20 cellular contexts compared by ENCODE assay signal in the genomic region with DNA sequence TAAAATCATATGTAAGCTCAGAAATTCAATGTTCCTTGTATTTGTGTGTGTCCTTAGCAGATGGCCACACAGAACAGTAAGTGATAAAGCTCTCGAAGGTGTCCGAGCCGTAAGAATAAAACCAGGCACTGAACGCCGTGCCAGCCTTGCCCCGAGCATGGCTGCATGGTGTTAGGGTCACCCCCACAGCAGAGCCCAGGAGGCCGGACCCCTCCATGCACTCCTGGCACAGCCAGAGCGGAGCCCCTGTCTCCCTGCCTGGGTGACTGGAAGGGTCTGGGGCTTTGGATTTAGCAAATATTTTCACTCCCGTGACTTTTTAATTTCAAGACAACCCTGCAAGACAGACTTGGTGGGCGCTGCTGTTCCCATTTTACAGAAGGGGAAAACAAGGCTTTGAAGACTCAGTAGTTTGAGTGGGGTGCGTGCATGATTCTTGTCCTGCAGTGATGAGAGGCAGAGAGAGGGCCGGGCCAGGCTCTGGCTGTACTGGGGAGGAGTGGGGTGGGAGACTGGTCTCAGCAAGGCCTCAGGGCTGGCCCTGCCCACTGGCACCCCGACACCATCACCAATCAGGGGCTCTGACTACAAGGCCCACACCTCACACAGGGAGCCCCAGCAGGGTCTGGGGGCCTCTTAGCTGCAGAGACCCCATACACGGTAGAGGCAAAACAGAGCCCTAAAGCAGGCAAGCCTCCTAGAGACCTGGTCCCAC. TPM values are rescaled to one million over a fixed set of nuclear protein-coding genes. Genes with fewer than 3 reads are reported as not detected.
DNase-seq lines count a peak whose midpoint lies in the region; ATAC-seq, FAIRE-seq and TF ChIP-seq lines count a peak whose summit lies in the region.
"Had no signal": no experiment of that assay in that cellular context is flagged by ENCODE, and none has a peak within 500 bp of the region (broad histone marks: within the 10 kb centered on the region; RNA-seq: fewer than 3 reads in every experiment).

No MANE protein-coding gene starts in this region.

- H3K36me3 ChIP-seq in KOPT-K1 (ENCODE audit: insufficient read depth, low read length) (peaks cover 96% of the 10 kb centered on the region), H1 (ENCODE audit: control insufficient read depth in 2 of 4, insufficient read depth in 4 of 4, low read length in 3 of 4) (peaks cover 0 to 5% (median 2%) of the 10 kb centered on the region in 4 experiments; a peak in 2 of 8 replicates), right lobe of liver (no peaks in the 10 kb centered on the region), stomach (peaks cover 0 to 10% (median 5%) of the 10 kb centered on the region in 4 donors)
- H3K36me3 ChIP-seq: Peyer's patch had no signal

- peaks cover 4 to 14% (median 8%) of the 10 kb centered on the region in 4 experiments for H3K4me1 ChIP-seq in H1 (replicated peaks in 1 of 4; ENCODE audit: control insufficient read depth in 3 of 4, insufficient read depth in 4 of 4, low read length in 3 of 4)
- no peaks in the 10 kb centered on the region for H3K4me1 ChIP-seq in right lobe of liver
- H3K4me1 ChIP-seq in stomach: peaks cover 4 to 47% (median 28%) of the 10 kb centered on the region in 4 donors
- H3K4me1 ChIP-seq: Peyer's patch had no signal

- no peak for FAIRE-seq in H1 (lab: Jason Lieb, UNC)
- FAIRE-seq: GM12878, small intestine had no signal

- TF ChIP-seq POLR2A in H1 (IDR thresholded peaks at IDR 0.05; ENCODE audit: control extremely low read depth in 1 of 2, low read depth in 2 of 2, low read length in 2 of 2) (no peak), right lobe of liver (IDR thresholded peaks at IDR 0.05) (no peak), stomach (IDR thresholded peaks at IDR 0.05) (no peak)

- H3K4me2 ChIP-seq in H1 (ENCODE audit: insufficient read depth in 1 of 2, low read depth in 2 of 2, low read length in 2 of 2): no peak overlapping the region

- H2AK5ac ChIP-seq in H1 (ENCODE audit: low read depth, low read length): no peak overlapping the region

- no peaks in the 10 kb centered on the region for H4K20me1 ChIP-seq in H1 (replicated peaks in 1 of 2; ENCODE audit: control insufficient read depth in 1 of 2, insufficient read depth in 2 of 2, low read length in 2 of 2)

- peaks cover 5% of the 10 kb centered on the region for H3K9me3 ChIP-seq in KOPT-K1 (ENCODE audit: insufficient read depth, low read length, poor library complexity, severe bottlenecking)
- H3K9me3 ChIP-seq in H1 (ENCODE audit: insufficient read depth in 2 of 2, low read depth in 1 of 2, low read length in 1 of 2): no peaks in the 10 kb centered on the region
- H3K9me3 ChIP-seq in right lobe of liver: no peaks in the 10 kb centered on the region
- H3K9me3 ChIP-seq in stomach: no peaks in the 10 kb centered on the region
- H3K9me3 ChIP-seq: body of pancreas, mucosa of descending colon, Peyer's patch had no signal

- TF ChIP-seq RAD21 in H1 (IDR thresholded peaks at IDR 0.05 in 1 of 2, conservative IDR thresholded peaks at IDR 0.05 in 1 of 2; ENCODE audit: low read depth in 2 of 2, low read length in 2 of 2): no peak

- no peaks in the 10 kb centered on the region for H3K23me2 ChIP-seq in H1 (ENCODE audit: low read depth, low read length)

- TF ChIP-seq EP300 in H1 (IDR thresholded peaks at IDR 0.05; ENCODE audit: borderline replicate concordance in 1 of 2, low read depth in 2 of 2, low read length in 2 of 2) (no peak), stomach (IDR thresholded peaks at IDR 0.05) (no peak)

- DNase-seq in H1 (ENCODE audit: low read depth in 1 of 2, low spot score in 2 of 2) (no peak), right lobe of liver (peak; percentile 9 to 27 (median 18)), stomach (no peak), T1000 (lab: John Stamatoyannopoulos, UW) (no peak), inferior parietal cortex (ENCODE audit: extremely low spot score) (no peak)
- DNase-seq: activated CD4-positive, alpha-beta T cell treated with anti-CD3 and anti-CD28 coated beads, Interleukin-2, amount 50 U/mL, for 1 hour; effector memory CD4-positive, alpha-beta T cell; erythroblast; foreskin fibroblast; mucosa of descending colon; NCI-H1048; NCI-H187; NCI-H69; small intestine had no signal

- H2AFZ ChIP-seq in H1 (ENCODE audit: low read length): no peak overlapping the region

- H3K27ac ChIP-seq in KOPT-K1 (ENCODE audit: low read depth, low read length, poor library complexity, severe bottlenecking) (peak overlapping the region; percentile 23), H1 (ENCODE audit: low read depth, low read length) (no peak overlapping the region), right lobe of liver (no peak overlapping the region), stomach (peak overlapping the region in 3 of 5 donors; percentile 50 to 83 (median 78))
- H3K27ac ChIP-seq: C4-2B had no signal

- no peak overlapping the region for H3K56ac ChIP-seq in H1 (replicated peaks; ENCODE audit: insufficient read length, low read depth, low read length)

- no peak overlapping the region for H3K4ac ChIP-seq in H1 (replicated peaks; ENCODE audit: insufficient read length, low read depth, low read length)

- H4K91ac ChIP-seq in H1 (replicated peaks; ENCODE audit: insufficient read length, low read length): peak overlapping the region; percentile 15

- no peak for TF ChIP-seq CTCF in H1 (IDR thresholded peaks at IDR 0.05; ENCODE audit: control extremely low read depth in 1 of 3, insufficient read depth in 1 of 3, low read depth in 1 of 3, low read length in 3 of 3)
- no peak for TF ChIP-seq CTCF in right lobe of liver (IDR thresholded peaks at IDR 0.05)
- TF ChIP-seq CTCF in stomach (IDR thresholded peaks at IDR 0.05): no peak

- POLR2A ChIA-PET in H1 (lab: Charles Lee; ENCODE audit: partially characterized antibody): no interaction called here

- H2BK12ac ChIP-seq in H1 (ENCODE audit: low read depth, low read length): peak overlapping the region; percentile 50; the same call in 1 of the 2 replicates

- no peak overlapping the region for H2BK120ac ChIP-seq in H1 (replicated peaks; ENCODE audit: low read depth, low read length)

- peak overlapping the region; percentile 57 for H4K8ac ChIP-seq in H1 (ENCODE audit: extremely low read depth, insufficient read depth, low read length)

- ATAC-seq in right lobe of liver (no peak), HG02798 (IDR thresholded peaks at IDR 0.05; ENCODE audit: poor library complexity, unreplicated experiment) (no peak)
- ATAC-seq: GM12878 had no signal

- no peak overlapping the region for H3K9ac ChIP-seq in H1 (replicated peaks in 1 of 4; ENCODE audit: extremely low read depth in 1 of 4, low read depth in 3 of 4, low read length in 3 of 4)

- no peaks in the 10 kb centered on the region for H3K79me1 ChIP-seq in H1 (ENCODE audit: low read depth, low read length)

- H3K27me3 ChIP-seq in H1 (replicated peaks in 1 of 4; ENCODE audit: control insufficient read depth in 3 of 4, extremely low read depth in 1 of 4, insufficient read depth in 3 of 4, low read length in 3 of 4): no peaks in the 10 kb centered on the region
- H3K27me3 ChIP-seq in right lobe of liver: no peaks in the 10 kb centered on the region
- H3K27me3 ChIP-seq in stomach: peaks cover 0 to 7% (median 0%) of the 10 kb centered on the region in 3 donors
- H3K27me3 ChIP-seq: body of pancreas, Peyer's patch had no signal

- 0 out of 2 replicates have a peak overlapping the region, but pooled peaks have one; percentile 48 for H2BK5ac ChIP-seq in H1 (ENCODE audit: low read depth, low read length)

- 87% methylated on average over 14 of the region's 14 CpGs; no CpG with 5 or more reads in 1 of the 2 experiments for WGBS in H1 (ENCODE audit: extremely low coverage in 1 of 2, insufficient coverage in 1 of 2, insufficient read length in 1 of 2, insufficient replicate concordance in 2 of 2, low coverage in 1 of 2, low lambda C conversion rate in 2 of 2, missing lambda C conversion rate in 1 of 2), 2 experiments
- 30% methylated on average over 3 of the region's 14 CpGs for WGBS in right lobe of liver (ENCODE audit: insufficient coverage, low coverage, low lambda C conversion rate, missing lambda C conversion rate)
- 84 to 92% (median 92%) methylated on average over 13 to 14 of the region's 14 CpGs for WGBS in stomach, 5 donors

- H3K18ac ChIP-seq in H1 (ENCODE audit: extremely low read depth, low read length): no peak overlapping the region

- H3K14ac ChIP-seq in H1 (ENCODE audit: insufficient read length): no peak overlapping the region

- CTCF ChIA-PET in H1 (lab: Charles Lee; ENCODE audit: partially characterized antibody): interaction anchor here (0.6 to 0.7 kb wide), 2 partner anchors 27 to 471 kb away, joined by 3 read pairs; no protein-coding TSS in a partner anchor

- intact Hi-C loops in right lobe of liver (cut with DNase I): no loop called here
- intact Hi-C loops in stomach (cut with DNase I; ENCODE audit: low total_unique reads): no loop called here

- no peak overlapping the region for H3K23ac ChIP-seq in H1 (ENCODE audit: insufficient read length)

- H2BK20ac ChIP-seq in H1 (ENCODE audit: low read length): no peak overlapping the region; the same call in 1 of the 2 replicates

- H2BK15ac ChIP-seq in H1 (ENCODE audit: low read length): no peak overlapping the region

- H3K79me2 ChIP-seq in H1 (ENCODE audit: control insufficient read depth in 1 of 2, insufficient read depth in 2 of 2, low read length in 2 of 2): no peaks in the 10 kb centered on the region

- H4K5ac ChIP-seq in H1 (ENCODE audit: insufficient read length, low read depth, low read length): peak overlapping the region; percentile 26

- H3K4me3 ChIP-seq in H1 (ENCODE audit: extremely low read depth in 1 of 4, insufficient read depth in 2 of 4, low read depth in 3 of 4, low read length in 4 of 4) (no peak overlapping the region), right lobe of liver (no peak overlapping the region), stomach (no peak overlapping the region)
- H3K4me3 ChIP-seq: body of pancreas, GM12878, mucosa of descending colon, Peyer's patch had no signal

TF ChIP-seq in H1, 55 proteins besides CTCF, POLR2A, EP300 and RAD21 (continues in another document):
- TF ChIP-seq TEAD4 (IDR thresholded peaks at IDR 0.05; ENCODE audit: low read depth, low read length) (no peak), EZH2 (IDR thresholded peaks at IDR 0.05; ENCODE audit: low read depth, low read length, severe bottlenecking) (no peak), CEBPB (IDR thresholded peaks at IDR 0.05; ENCODE audit: low read depth, low read length) (no peak)

RNA-seq across cellular contexts. Expression of gene VIPR2, which starts 39.4 kb away (rescaled TPM):
- 2.4 and 3.1 TPM in 2 replicates for total RNA-seq in H1 (2021; fragmentation: NEBNext Ultra II Directional; extraction: Animal tissue kit (Norgen Biotek cat#: 25700))
- 6.3 and 10.9 TPM in 2 replicates for polyA plus RNA-seq in H1 (2011; rRNA removed)
- 5.6 TPM for polyA plus RNA-seq in H1 (2011; cell fraction: cytosol; rRNA removed)
- polyA plus RNA-seq in H1 (2011; cell fraction: nucleus; rRNA removed): 18.0 TPM
- polyA plus RNA-seq in H1 (2012, experiment 1 of 2): 2.4 to 3.1 TPM (median 2.7 TPM) in 4 replicates
- 2.0 TPM for polyA plus RNA-seq in H1 (2012, experiment 2 of 2)
- 1.1 TPM for polyA plus RNA-seq in H1 (2013, experiment 1 of 2)
- polyA plus RNA-seq in H1 (2013, experiment 2 of 2): 1.0 TPM
- 7.9 and 10.8 TPM in 2 replicates for polyA minus RNA-seq in H1 (2011; rRNA and poly(A)+ RNA removed)
- polyA minus RNA-seq in H1 (2011; cell fraction: cytosol; rRNA and poly(A)+ RNA removed): 2.7 TPM
- 8.9 TPM for polyA minus RNA-seq in H1 (2011; cell fraction: nucleus; rRNA and poly(A)+ RNA removed)
- total RNA-seq in right lobe of liver: under 1 TPM in 4 of 6 experiments, not detected in 2; 0.15 to 0.51 (median 0.26) TPM
- total RNA-seq in stomach: 10 to 100 TPM in 3 of 5 donors, 1 to 10 TPM in 2; 1.2 to 25.4 (median 11.7) TPM
- 1 to 10 TPM; 1.6 to 5.7 (median 1.7) TPM for polyA plus RNA-seq in stomach
- total RNA-seq: GM12878 had no signal
- polyA plus RNA-seq: GM12878 had no signal

Comparison
In these comparisons a context has a peak if more than half of its experiments do, and no peak if none do; other contexts are left out.
1. H3K27ac ChIP-seq: peak in KOPT-K1 (single experiment) and stomach (3 of 5); none in H1 (single experiment) and right lobe of liver (0 of 3).
2. DNase-seq: peak in right lobe of liver (3 of 3); none in H1 (0 of 2), stomach (single experiment), T1000 (single experiment) and inferior parietal cortex (single experiment).